In genomic region chr2:54876764-54877163, GRCh38 we compare ENCODE assay signal across 22 cellular contexts.
"Had no signal": no experiment of that assay in that cellular context is flagged by ENCODE, and none has a peak within 500 bp of the region (broad histone marks: within the 10 kb centered on the region; RNA-seq: fewer than 3 reads in every experiment).

No MANE protein-coding gene starts in this region.

- ATAC-seq: effector memory CD8-positive, alpha-beta T cell; left lobe of liver; natural killer cell treated with Interleukin-12 subunit alpha and Interleukin-12 subunit beta and Interleukin-15 and Interleukin-18, amount 100 ng/mL, for 72 hours; right cardiac atrium; stimulated activated memory B cell treated with anti-CD40 and anti-IgM and Interleukin-4, amounts not matched to agents 10 μg/mL and 1 μg/mL and 100 μg/mL, for 72 hours; stimulated activated naive CD8-positive, alpha-beta T cell treated with anti-CD3 and anti-CD28 coated beads, Interleukin-15, Interleukin-2, amounts not matched to agents 100 U/mL and 50 U/mL, for 24 hours had no signal

- H3K36me3 ChIP-seq: esophagus squamous epithelium, gastrocnemius medialis, neutrophil, sigmoid colon, spleen, tibial artery had no signal

- H3K4me3 ChIP-seq: esophagus squamous epithelium, gastrocnemius medialis, hepatocyte, lung, sigmoid colon, spleen, testis, tibial artery had no signal

- H3K4me2 ChIP-seq: hepatocyte had no signal

- H3K27ac ChIP-seq: esophagus squamous epithelium, gastrocnemius medialis, hepatocyte, neutrophil, parathyroid adenoma, sigmoid colon, spleen, testis, tibial artery had no signal

- H3K27me3 ChIP-seq: esophagus squamous epithelium, gastrocnemius medialis, hepatocyte, sigmoid colon, spleen, testis, tibial artery had no signal

- H3K9me3 ChIP-seq: esophagus squamous epithelium, gastrocnemius medialis, neutrophil, sigmoid colon, spleen, testis, tibial artery had no signal

- DNase-seq: cortex of kidney; effector memory CD8-positive, alpha-beta T cell; erythroblast; esophagus squamous epithelium; gastrocnemius medialis; head of caudate nucleus; kidney; right cardiac atrium; sigmoid colon; spleen; stimulated activated CD4-positive, alpha-beta T cell treated with anti-CD3 and anti-CD28 coated beads, Interleukin-4, amount 100 ng/mL, for 4 hours; stimulated activated naive CD8-positive, alpha-beta T cell treated with anti-CD3 and anti-CD28 coated beads, Interleukin-15, Interleukin-2, amounts not matched to agents 100 U/mL and 50 U/mL, for 24 hours; substantia nigra; testis; tibial artery had no signal

- H3K9ac ChIP-seq: parathyroid adenoma had no signal

- H3K79me2 ChIP-seq: hepatocyte, parathyroid adenoma had no signal

- H3K4me1 ChIP-seq: esophagus squamous epithelium, parathyroid adenoma, sigmoid colon, spleen, testis, tibial artery had no signal

- H2AFZ ChIP-seq: hepatocyte, parathyroid adenoma had no signal
